9 cellular contexts compared by ENCODE assay signal in the genomic region with DNA sequence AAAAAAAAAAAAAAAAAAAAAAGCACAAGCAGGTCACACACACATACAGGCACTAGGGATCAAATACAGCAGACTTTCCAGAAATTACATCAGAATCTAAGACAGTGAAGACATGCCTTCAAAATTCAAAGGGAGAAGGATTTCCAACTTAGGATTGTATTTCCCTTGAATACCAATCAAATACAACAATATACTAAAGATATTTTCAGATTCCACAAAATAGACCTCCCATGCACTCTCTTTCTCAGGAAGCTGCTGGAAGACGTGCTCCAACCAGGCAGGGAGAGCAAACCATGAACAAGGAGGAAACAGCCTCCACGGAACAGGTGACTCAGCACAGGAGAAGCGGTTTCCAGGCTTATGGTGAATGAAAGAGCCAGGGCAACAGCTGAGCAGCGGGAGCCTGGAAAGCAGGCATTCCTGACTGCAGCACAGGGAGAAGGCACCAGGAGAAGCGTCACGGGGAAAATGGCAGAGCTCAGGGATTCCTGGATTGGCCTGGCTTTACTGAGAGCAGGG. TPM values are rescaled to one million over a fixed set of nuclear protein-coding genes. Genes with fewer than 3 reads are reported as not detected.
A peak's percentile ranks its signal among the peaks of the same experiment; 100 is the strongest.
DNase-seq lines count a peak whose midpoint lies in the region; ATAC-seq and TF ChIP-seq lines count a peak whose summit lies in the region.
"Had no signal": no experiment of that assay in that cellular context is flagged by ENCODE, and none has a peak within 500 bp of the region (broad histone marks: within the 10 kb centered on the region; RNA-seq: fewer than 3 reads in every experiment).

No MANE protein-coding gene starts in this region.

- intact Hi-C loops in psoas muscle (cut with DNase I), result no loop called here

- H3K4me1 ChIP-seq in RWPE2 (ENCODE audit: insufficient read depth, poor library complexity, severe bottlenecking) (peaks cover 53% of the 10 kb centered on the region), psoas muscle (peaks cover 45% of the 10 kb centered on the region)

- no peaks in the 10 kb centered on the region for H3K27me3 ChIP-seq in RWPE2 (ENCODE audit: insufficient read depth, poor library complexity, severe bottlenecking)
- H3K27me3 ChIP-seq in psoas muscle (ENCODE audit: insufficient read depth in 3 of 3, low read length in 2 of 3), result no peaks in the 10 kb centered on the region

- peak overlapping the region; percentile 94 for H3K27ac ChIP-seq in RWPE2 (ENCODE audit: poor library complexity, severe bottlenecking)
- H3K27ac ChIP-seq in psoas muscle, result peak overlapping the region; percentile 67
- H3K27ac ChIP-seq: HL-60 had no signal

- H3K36me3 ChIP-seq in RWPE2 (ENCODE audit: low read depth), result peaks cover 32% of the 10 kb centered on the region
- H3K36me3 ChIP-seq in psoas muscle (ENCODE audit: insufficient read depth in 1 of 2, low read depth in 1 of 2), result peaks cover 0 to 22% of the 10 kb centered on the region in 2 donors

- TF ChIP-seq CTCF in RWPE2 (IDR thresholded peaks at IDR 0.05; ENCODE audit: poor library complexity, severe bottlenecking), result no peak
- no peak for TF ChIP-seq CTCF in fibroblast of pulmonary artery (IDR thresholded peaks at IDR 0.05; ENCODE audit: low read length, missing control alignments)
- TF ChIP-seq CTCF in psoas muscle (IDR thresholded peaks at IDR 0.05), result no peak

- H3K4me3 ChIP-seq in RWPE2 (ENCODE audit: severe bottlenecking) (no peak overlapping the region), fibroblast of pulmonary artery (replicated peaks; ENCODE audit: low read depth, low read length) (no peak overlapping the region), psoas muscle (no peak overlapping the region)

- ATAC-seq in RWPE2 (ENCODE audit: low read depth) (peak; percentile 78), psoas muscle (peak; percentile 83 to 88 (median 85)), GM21381 (IDR thresholded peaks at IDR 0.05; ENCODE audit: unreplicated experiment) (no peak), GM18861 (IDR thresholded peaks at IDR 0.05; ENCODE audit: unreplicated experiment) (no peak)

- DNase-seq in GM04504 (ENCODE audit: low read depth) (peak; percentile 69), RWPE2 (ENCODE audit: low spot score) (no peak), fibroblast of pulmonary artery (ENCODE audit: low read depth) (peak; percentile 88), psoas muscle (peak; percentile 60 to 77), NCI-H446 (lab: John Stamatoyannopoulos, UW) (no peak), NCI-H1105 (lab: John Stamatoyannopoulos, UW) (no peak)

- no peaks in the 10 kb centered on the region for H3K9me3 ChIP-seq in RWPE2 (ENCODE audit: severe bottlenecking)
- no peaks in the 10 kb centered on the region for H3K9me3 ChIP-seq in psoas muscle

- WGBS in psoas muscle, 3 donors, result 20 to 28% (median 21%) methylated on average over 6 of the region's 6 CpGs

RNA-seq across cellular contexts. Expression of a gene that starts 32.0 kb away (rescaled TPM):
- total RNA-seq in psoas muscle, result 10 to 100 TPM; 23.2 to 40.3 (median 30.3) TPM
- polyA plus RNA-seq in psoas muscle, result 10 to 100 TPM; 13.6 to 28.2 (median 24.8) TPM

RNA-seq across cellular contexts. Expression of a gene that starts 39.0 kb away (rescaled TPM):
- total RNA-seq in psoas muscle, result 10 to 100 TPM in 3 of 4 donors, 1 to 10 TPM in 1; 5.7 to 63.8 (median 39.5) TPM
- polyA plus RNA-seq in psoas muscle, result 100 to 1,000 TPM in 1 of 3 donors, 10 to 100 TPM in 2; 23.6 to 118 (median 26.9) TPM

RNA-seq across cellular contexts. Expression of a gene that starts 59.2 kb away (rescaled TPM):
- total RNA-seq in psoas muscle, result 10 to 100 TPM in 2 of 4 donors, 1 to 10 TPM in 2; 8.5 to 17.4 (median 11.4) TPM
- 1 to 10 TPM; 4.5 to 7.1 (median 7.1) TPM for polyA plus RNA-seq in psoas muscle

Comparison
In these comparisons a context has a peak if more than half of its experiments do, and no peak if none do; other contexts are left out.
1. DNase-seq: peak in GM04504 (single experiment), fibroblast of pulmonary artery (single experiment) and psoas muscle (2 of 2); none in RWPE2 (single experiment), NCI-H446 (0 of 2) and NCI-H1105 (single experiment).
2. ATAC-seq: peak in RWPE2 (single experiment) and psoas muscle (4 of 4); none in GM21381 (single experiment) and GM18861 (single experiment).